1 cellular context compared by ENCODE assay signal in the genomic region with DNA sequence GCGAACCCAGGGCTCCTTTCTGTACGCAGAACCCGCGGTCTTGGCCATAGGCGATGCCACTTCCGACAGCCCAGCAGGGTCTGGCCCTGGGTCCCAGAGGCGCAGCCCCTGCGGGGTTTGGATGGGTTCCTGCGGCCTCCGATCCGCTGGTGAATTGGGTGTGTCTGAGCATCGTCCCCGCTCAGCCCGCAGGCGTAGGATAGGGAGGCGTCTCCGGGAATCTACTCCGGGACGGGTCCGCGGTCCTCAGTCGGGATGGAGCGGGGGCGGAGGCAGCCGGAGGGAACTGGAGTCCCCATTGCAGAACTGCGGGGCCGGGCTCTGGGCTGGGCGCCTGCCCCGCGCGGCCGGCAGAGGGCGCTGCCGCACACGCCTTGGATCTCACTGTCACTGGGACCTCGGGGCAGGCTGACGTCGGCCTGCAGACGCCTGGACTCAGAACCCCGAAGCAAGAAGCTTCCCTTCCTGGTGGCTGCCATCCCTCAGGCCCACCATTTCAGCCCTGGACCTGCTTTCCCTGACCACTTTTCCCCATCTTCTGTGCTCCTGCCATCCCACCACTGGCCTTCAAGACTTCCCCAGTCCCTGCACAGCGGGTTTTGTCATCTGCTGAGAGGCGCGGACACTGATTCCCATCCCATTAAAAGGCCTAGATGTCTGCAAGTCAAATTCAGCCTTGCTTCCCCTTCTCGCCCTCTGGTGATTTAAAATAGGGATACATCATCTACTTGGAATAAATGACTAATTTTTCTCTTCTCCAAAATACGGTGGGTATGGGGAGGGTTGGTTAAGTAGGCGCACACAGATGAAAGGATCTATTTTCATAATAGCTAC.
TF ChIP-seq lines count a peak whose summit lies in the region.

No MANE protein-coding gene starts in this region.

TF ChIP-seq in HepG2, 621 proteins besides CTCF, POLR2A, EP300 and RAD21 (continued from another document and continues in another):
- TF ChIP-seq, protein P1, sequence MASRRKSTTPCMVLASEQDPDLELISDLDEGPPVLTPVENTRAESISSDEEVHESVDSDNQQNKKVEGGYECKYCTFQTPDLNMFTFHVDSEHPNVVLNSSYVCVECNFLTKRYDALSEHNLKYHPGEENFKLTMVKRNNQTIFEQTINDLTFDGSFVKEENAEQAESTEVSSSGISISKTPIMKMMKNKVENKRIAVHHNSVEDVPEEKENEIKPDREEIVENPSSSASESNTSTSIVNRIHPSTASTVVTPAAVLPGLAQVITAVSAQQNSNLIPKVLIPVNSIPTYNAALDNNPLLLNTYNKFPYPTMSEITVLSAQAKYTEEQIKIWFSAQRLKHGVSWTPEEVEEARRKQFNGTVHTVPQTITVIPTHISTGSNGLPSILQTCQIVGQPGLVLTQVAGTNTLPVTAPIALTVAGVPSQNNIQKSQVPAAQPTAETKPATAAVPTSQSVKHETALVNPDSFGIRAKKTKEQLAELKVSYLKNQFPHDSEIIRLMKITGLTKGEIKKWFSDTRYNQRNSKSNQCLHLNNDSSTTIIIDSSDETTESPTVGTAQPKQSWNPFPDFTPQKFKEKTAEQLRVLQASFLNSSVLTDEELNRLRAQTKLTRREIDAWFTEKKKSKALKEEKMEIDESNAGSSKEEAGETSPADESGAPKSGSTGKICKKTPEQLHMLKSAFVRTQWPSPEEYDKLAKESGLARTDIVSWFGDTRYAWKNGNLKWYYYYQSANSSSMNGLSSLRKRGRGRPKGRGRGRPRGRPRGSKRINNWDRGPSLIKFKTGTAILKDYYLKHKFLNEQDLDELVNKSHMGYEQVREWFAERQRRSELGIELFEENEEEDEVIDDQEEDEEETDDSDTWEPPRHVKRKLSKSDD (CRISPR knock-in tag; IDR thresholded peaks at IDR 0.05; ENCODE audit: low read depth) = no peak
- no peak; the same call in 1 of the 2 replicates for TF ChIP-seq HIVEP1 (CRISPR knock-in tag; IDR thresholded peaks at IDR 0.05)
- TF ChIP-seq, protein P2, sequence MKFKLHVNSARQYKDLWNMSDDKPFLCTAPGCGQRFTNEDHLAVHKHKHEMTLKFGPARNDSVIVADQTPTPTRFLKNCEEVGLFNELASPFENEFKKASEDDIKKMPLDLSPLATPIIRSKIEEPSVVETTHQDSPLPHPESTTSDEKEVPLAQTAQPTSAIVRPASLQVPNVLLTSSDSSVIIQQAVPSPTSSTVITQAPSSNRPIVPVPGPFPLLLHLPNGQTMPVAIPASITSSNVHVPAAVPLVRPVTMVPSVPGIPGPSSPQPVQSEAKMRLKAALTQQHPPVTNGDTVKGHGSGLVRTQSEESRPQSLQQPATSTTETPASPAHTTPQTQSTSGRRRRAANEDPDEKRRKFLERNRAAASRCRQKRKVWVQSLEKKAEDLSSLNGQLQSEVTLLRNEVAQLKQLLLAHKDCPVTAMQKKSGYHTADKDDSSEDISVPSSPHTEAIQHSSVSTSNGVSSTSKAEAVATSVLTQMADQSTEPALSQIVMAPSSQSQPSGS (CRISPR knock-in tag; IDR thresholded peaks at IDR 0.05) = no peak
- no peak for TF ChIP-seq RELA (CRISPR knock-in tag; IDR thresholded peaks at IDR 0.05)
- TF ChIP-seq, protein P3, sequence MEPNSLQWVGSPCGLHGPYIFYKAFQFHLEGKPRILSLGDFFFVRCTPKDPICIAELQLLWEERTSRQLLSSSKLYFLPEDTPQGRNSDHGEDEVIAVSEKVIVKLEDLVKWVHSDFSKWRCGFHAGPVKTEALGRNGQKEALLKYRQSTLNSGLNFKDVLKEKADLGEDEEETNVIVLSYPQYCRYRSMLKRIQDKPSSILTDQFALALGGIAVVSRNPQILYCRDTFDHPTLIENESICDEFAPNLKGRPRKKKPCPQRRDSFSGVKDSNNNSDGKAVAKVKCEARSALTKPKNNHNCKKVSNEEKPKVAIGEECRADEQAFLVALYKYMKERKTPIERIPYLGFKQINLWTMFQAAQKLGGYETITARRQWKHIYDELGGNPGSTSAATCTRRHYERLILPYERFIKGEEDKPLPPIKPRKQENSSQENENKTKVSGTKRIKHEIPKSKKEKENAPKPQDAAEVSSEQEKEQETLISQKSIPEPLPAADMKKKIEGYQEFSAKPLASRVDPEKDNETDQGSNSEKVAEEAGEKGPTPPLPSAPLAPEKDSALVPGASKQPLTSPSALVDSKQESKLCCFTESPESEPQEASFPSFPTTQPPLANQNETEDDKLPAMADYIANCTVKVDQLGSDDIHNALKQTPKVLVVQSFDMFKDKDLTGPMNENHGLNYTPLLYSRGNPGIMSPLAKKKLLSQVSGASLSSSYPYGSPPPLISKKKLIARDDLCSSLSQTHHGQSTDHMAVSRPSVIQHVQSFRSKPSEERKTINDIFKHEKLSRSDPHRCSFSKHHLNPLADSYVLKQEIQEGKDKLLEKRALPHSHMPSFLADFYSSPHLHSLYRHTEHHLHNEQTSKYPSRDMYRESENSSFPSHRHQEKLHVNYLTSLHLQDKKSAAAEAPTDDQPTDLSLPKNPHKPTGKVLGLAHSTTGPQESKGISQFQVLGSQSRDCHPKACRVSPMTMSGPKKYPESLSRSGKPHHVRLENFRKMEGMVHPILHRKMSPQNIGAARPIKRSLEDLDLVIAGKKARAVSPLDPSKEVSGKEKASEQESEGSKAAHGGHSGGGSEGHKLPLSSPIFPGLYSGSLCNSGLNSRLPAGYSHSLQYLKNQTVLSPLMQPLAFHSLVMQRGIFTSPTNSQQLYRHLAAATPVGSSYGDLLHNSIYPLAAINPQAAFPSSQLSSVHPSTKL (CRISPR knock-in tag; IDR thresholded peaks at IDR 0.05) = 0 out of 2 replicates have a peak, but pooled peaks have one; percentile 18
- TF ChIP-seq, protein P4, sequence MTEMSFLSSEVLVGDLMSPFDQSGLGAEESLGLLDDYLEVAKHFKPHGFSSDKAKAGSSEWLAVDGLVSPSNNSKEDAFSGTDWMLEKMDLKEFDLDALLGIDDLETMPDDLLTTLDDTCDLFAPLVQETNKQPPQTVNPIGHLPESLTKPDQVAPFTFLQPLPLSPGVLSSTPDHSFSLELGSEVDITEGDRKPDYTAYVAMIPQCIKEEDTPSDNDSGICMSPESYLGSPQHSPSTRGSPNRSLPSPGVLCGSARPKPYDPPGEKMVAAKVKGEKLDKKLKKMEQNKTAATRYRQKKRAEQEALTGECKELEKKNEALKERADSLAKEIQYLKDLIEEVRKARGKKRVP (CRISPR knock-in tag; IDR thresholded peaks at IDR 0.05) = no peak
- no peak for TF ChIP-seq CC2D1A (CRISPR knock-in tag; IDR thresholded peaks at IDR 0.05)
- TF ChIP-seq SKI (IDR thresholded peaks at IDR 0.05; ENCODE audit: partially characterized antibody) = no peak
- no peak for TF ChIP-seq FIP1L1 (IDR thresholded peaks at IDR 0.05; ENCODE audit: borderline replicate concordance, insufficient read depth, low read depth, low read length)
- TF ChIP-seq, protein P5, sequence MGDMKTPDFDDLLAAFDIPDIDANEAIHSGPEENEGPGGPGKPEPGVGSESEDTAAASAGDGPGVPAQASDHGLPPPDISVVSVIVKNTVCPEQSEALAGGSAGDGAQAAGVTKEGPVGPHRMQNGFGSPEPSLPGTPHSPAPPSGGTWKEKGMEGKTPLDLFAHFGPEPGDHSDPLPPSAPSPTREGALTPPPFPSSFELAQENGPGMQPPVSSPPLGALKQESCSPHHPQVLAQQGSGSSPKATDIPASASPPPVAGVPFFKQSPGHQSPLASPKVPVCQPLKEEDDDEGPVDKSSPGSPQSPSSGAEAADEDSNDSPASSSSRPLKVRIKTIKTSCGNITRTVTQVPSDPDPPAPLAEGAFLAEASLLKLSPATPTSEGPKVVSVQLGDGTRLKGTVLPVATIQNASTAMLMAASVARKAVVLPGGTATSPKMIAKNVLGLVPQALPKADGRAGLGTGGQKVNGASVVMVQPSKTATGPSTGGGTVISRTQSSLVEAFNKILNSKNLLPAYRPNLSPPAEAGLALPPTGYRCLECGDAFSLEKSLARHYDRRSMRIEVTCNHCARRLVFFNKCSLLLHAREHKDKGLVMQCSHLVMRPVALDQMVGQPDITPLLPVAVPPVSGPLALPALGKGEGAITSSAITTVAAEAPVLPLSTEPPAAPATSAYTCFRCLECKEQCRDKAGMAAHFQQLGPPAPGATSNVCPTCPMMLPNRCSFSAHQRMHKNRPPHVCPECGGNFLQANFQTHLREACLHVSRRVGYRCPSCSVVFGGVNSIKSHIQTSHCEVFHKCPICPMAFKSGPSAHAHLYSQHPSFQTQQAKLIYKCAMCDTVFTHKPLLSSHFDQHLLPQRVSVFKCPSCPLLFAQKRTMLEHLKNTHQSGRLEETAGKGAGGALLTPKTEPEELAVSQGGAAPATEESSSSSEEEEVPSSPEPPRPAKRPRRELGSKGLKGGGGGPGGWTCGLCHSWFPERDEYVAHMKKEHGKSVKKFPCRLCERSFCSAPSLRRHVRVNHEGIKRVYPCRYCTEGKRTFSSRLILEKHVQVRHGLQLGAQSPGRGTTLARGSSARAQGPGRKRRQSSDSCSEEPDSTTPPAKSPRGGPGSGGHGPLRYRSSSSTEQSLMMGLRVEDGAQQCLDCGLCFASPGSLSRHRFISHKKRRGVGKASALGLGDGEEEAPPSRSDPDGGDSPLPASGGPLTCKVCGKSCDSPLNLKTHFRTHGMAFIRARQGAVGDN (CRISPR knock-in tag; IDR thresholded peaks at IDR 0.05) = peak; percentile 64
- TF ChIP-seq TGIF2 (CRISPR knock-in tag; IDR thresholded peaks at IDR 0.05) = 0 out of 2 replicates have a peak, but pooled peaks have one; percentile 21
- TF ChIP-seq, protein P6, sequence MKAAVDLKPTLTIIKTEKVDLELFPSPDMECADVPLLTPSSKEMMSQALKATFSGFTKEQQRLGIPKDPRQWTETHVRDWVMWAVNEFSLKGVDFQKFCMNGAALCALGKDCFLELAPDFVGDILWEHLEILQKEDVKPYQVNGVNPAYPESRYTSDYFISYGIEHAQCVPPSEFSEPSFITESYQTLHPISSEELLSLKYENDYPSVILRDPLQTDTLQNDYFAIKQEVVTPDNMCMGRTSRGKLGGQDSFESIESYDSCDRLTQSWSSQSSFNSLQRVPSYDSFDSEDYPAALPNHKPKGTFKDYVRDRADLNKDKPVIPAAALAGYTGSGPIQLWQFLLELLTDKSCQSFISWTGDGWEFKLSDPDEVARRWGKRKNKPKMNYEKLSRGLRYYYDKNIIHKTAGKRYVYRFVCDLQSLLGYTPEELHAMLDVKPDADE (CRISPR knock-in tag; IDR thresholded peaks at IDR 0.05) = no peak
- TF ChIP-seq, protein P7, sequence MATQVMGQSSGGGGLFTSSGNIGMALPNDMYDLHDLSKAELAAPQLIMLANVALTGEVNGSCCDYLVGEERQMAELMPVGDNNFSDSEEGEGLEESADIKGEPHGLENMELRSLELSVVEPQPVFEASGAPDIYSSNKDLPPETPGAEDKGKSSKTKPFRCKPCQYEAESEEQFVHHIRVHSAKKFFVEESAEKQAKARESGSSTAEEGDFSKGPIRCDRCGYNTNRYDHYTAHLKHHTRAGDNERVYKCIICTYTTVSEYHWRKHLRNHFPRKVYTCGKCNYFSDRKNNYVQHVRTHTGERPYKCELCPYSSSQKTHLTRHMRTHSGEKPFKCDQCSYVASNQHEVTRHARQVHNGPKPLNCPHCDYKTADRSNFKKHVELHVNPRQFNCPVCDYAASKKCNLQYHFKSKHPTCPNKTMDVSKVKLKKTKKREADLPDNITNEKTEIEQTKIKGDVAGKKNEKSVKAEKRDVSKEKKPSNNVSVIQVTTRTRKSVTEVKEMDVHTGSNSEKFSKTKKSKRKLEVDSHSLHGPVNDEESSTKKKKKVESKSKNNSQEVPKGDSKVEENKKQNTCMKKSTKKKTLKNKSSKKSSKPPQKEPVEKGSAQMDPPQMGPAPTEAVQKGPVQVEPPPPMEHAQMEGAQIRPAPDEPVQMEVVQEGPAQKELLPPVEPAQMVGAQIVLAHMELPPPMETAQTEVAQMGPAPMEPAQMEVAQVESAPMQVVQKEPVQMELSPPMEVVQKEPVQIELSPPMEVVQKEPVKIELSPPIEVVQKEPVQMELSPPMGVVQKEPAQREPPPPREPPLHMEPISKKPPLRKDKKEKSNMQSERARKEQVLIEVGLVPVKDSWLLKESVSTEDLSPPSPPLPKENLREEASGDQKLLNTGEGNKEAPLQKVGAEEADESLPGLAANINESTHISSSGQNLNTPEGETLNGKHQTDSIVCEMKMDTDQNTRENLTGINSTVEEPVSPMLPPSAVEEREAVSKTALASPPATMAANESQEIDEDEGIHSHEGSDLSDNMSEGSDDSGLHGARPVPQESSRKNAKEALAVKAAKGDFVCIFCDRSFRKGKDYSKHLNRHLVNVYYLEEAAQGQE (IDR thresholded peaks at IDR 0.05; ENCODE audit: borderline replicate concordance in 1 of 2, low read depth in 1 of 2, low read length in 2 of 2) = no peak
- no peak for TF ChIP-seq TAF15 (IDR thresholded peaks at IDR 0.05; ENCODE audit: low read depth, low read length, poor library complexity, severe bottlenecking)
- no peak for TF ChIP-seq CBX2 (IDR thresholded peaks at IDR 0.05; ENCODE audit: low read depth, low read length)
- TF ChIP-seq CBX2 (CRISPR knock-in tag; IDR thresholded peaks at IDR 0.05; ENCODE audit: low read depth) = no peak; the same call in 1 of the 2 replicates
- TF ChIP-seq, protein P8, sequence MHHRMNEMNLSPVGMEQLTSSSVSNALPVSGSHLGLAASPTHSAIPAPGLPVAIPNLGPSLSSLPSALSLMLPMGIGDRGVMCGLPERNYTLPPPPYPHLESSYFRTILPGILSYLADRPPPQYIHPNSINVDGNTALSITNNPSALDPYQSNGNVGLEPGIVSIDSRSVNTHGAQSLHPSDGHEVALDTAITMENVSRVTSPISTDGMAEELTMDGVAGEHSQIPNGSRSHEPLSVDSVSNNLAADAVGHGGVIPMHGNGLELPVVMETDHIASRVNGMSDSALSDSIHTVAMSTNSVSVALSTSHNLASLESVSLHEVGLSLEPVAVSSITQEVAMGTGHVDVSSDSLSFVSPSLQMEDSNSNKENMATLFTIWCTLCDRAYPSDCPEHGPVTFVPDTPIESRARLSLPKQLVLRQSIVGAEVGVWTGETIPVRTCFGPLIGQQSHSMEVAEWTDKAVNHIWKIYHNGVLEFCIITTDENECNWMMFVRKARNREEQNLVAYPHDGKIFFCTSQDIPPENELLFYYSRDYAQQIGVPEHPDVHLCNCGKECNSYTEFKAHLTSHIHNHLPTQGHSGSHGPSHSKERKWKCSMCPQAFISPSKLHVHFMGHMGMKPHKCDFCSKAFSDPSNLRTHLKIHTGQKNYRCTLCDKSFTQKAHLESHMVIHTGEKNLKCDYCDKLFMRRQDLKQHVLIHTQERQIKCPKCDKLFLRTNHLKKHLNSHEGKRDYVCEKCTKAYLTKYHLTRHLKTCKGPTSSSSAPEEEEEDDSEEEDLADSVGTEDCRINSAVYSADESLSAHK (CRISPR knock-in tag; IDR thresholded peaks at IDR 0.05; ENCODE audit: borderline replicate concordance) = no peak
- TF ChIP-seq CENPX (CRISPR knock-in tag; IDR thresholded peaks at IDR 0.05) = no peak
- no peak for TF ChIP-seq ZNF207 (IDR thresholded peaks at IDR 0.05; ENCODE audit: borderline replicate concordance)
- no peak for TF ChIP-seq ZSCAN21 (CRISPR knock-in tag; IDR thresholded peaks at IDR 0.05; ENCODE audit: borderline replicate concordance)
- no peak for TF ChIP-seq ZNF225 (CRISPR knock-in tag; IDR thresholded peaks at IDR 0.05)
- TF ChIP-seq, protein P9, sequence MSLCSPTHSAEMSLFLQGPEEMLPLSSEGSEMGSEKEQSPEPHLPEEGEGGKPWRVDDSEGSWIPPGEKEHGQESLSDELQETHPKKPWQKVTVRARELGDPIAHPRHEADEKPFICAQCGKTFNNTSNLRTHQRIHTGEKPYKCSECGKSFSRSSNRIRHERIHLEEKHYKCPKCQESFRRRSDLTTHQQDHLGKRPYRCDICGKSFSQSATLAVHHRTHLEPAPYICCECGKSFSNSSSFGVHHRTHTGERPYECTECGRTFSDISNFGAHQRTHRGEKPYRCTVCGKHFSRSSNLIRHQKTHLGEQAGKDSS (CRISPR knock-in tag; IDR thresholded peaks at IDR 0.05; ENCODE audit: borderline replicate concordance, low read depth) = no peak
